In the genomic region with DNA sequence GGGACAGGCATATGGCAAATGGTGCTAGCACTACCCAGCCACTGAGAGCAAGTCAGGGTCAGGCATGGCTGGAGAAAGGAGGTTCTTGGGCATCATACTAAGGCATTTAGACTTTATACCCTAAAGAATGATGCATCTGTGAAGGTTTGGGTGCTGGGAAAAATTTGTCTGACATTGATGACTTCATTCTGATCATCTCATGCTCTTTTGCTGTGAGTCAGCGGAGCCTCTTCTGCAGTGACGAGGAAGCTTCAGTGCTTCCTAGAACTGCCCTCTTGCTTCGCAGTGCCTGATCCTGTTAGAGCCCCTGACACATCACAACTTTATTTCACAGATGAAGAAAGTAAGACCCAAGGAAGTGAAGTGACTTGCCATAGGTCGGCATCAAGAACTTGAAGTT, we compare ENCODE assay signal across 1 cellular context.
TF ChIP-seq lines count a peak whose summit lies in the region.

No MANE protein-coding gene starts in this region.

TF ChIP-seq in SK-N-SH treated with all-trans-retinoic acid at 6 μM for 48 hours, 23 proteins besides CTCF, POLR2A, EP300 and RAD21 (continued from another document):
- no peak for TF ChIP-seq POU6F1 (CRISPR knock-in tag; IDR thresholded peaks at IDR 0.05; ENCODE audit: borderline replicate concordance, low read depth)
